ENCODE assay signal across 8 cellular contexts in the genomic region with DNA sequence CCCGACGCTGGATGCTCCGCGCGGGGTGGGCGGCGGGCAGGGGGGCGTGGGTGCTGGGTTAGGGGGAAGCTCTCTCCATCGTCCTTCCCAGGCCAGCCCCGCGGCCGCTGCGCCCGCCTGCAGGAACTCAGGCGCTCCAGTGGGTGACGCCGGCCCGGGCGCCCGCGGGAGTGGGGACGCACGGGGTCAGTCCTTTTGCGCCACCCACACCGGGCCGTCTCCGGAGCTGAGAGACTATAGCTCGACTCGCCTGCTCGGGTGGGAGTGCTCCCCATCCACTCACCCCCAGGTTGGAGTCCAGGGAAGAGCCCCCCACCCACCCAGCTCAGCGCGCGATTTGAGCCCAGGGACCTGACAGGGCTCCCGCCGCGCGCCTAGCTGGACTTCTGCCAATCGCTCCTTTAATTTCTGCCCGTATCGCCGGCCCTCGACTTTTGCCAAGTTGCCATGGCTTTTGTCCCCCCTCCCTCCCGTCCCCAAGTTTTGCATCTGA.
DNase-seq lines count a peak whose midpoint lies in the region; TF ChIP-seq lines count a peak whose summit lies in the region.

No MANE protein-coding gene starts in this region.

- no peaks in the 10 kb centered on the region for H3K9me2 ChIP-seq in MM.1S (replicated peaks; ENCODE audit: insufficient read depth, low read length)

- intact Hi-C loops in activated CD4-positive, alpha-beta T cell treated with anti-CD3 and anti-CD28 coated beads, Interleukin-2, amount 10 ng/mL, durations not matched to agents 24 days and 14 days (cut with micrococcal nuclease) = loop anchor here (5.0 kb wide), 1 partner anchor 271 kb away; a partner anchor contains a TSS
- intact Hi-C loops in vagina (cut with DNase I) = no loop called here

- peaks cover 34% of the 10 kb centered on the region for H3K4me1 Mint-ChIP-seq in activated CD4-positive, alpha-beta T cell treated with anti-CD3 and anti-CD28 coated beads, Interleukin-2, amount 10 ng/mL, durations not matched to agents 24 days and 14 days

- H3K27ac ChIP-seq in effector memory CD4-positive, alpha-beta T cell (ENCODE audit: insufficient read depth, low read length, poor library complexity, severe bottlenecking) = no peak overlapping the region
- H3K27ac ChIP-seq in mucosa of rectum (ENCODE audit: low read depth in 2 of 2, low read length in 2 of 2) = peak overlapping the region; percentile 88 to 95
- peak overlapping the region; percentile 87 for H3K27ac ChIP-seq in vagina
- no peak overlapping the region for H3K27ac ChIP-seq in MM.1S (ENCODE audit: low read length)

- H3K79me2 ChIP-seq in MM.1S (ENCODE audit: low read length) = no peaks in the 10 kb centered on the region

- H3K27ac Mint-ChIP-seq in activated CD4-positive, alpha-beta T cell treated with anti-CD3 and anti-CD28 coated beads, Interleukin-2, amount 10 ng/mL, durations not matched to agents 24 days and 14 days = no peak overlapping the region

- H3K9ac ChIP-seq in mucosa of rectum (ENCODE audit: low read depth in 1 of 2, low read length in 2 of 2) (peak overlapping the region; percentile 88), MM.1S (ENCODE audit: low read length) (no peak overlapping the region)

- H3K9me3 ChIP-seq in effector memory CD4-positive, alpha-beta T cell (ENCODE audit: control insufficient read depth, low read length) = no peaks in the 10 kb centered on the region
- H3K9me3 ChIP-seq in mucosa of rectum (ENCODE audit: control insufficient read depth in 2 of 2, low read length in 2 of 2) (no peaks in the 10 kb centered on the region), vagina (no peaks in the 10 kb centered on the region), MM.1S (replicated peaks; ENCODE audit: insufficient read depth, low read length) (no peaks in the 10 kb centered on the region)

- H3K9me3 Mint-ChIP-seq in activated CD4-positive, alpha-beta T cell treated with anti-CD3 and anti-CD28 coated beads, Interleukin-2, amount 10 ng/mL, durations not matched to agents 24 days and 14 days = no peaks in the 10 kb centered on the region

- no peak for TF ChIP-seq POLR2A in vagina (IDR thresholded peaks at IDR 0.05)

- H3K27me3 Mint-ChIP-seq in activated CD4-positive, alpha-beta T cell treated with anti-CD3 and anti-CD28 coated beads, Interleukin-2, amount 10 ng/mL, durations not matched to agents 24 days and 14 days = peaks cover 72% of the 10 kb centered on the region

- DNase-seq in activated CD4-positive, alpha-beta T cell treated with anti-CD3 and anti-CD28 coated beads, Interleukin-2, amount 10 ng/mL, durations not matched to agents 24 days and 14 days = no peak
- no peak for DNase-seq in activated CD4-positive, alpha-beta T cell treated with anti-CD3 and anti-CD28 coated beads for 4 hours
- DNase-seq in effector memory CD4-positive, alpha-beta T cell = no peak
- DNase-seq in vagina (ENCODE audit: extremely low spot score in 2 of 2) = no peak
- no peak for DNase-seq in MM.1S
- DNase-seq in NCI-H187 (lab: John Stamatoyannopoulos, UW) = no peak
- no peak for DNase-seq in NAMALWA (ENCODE audit: low spot score)

- H4K20me1 ChIP-seq in MM.1S (ENCODE audit: insufficient read depth, low read length) = no peaks in the 10 kb centered on the region

- no peaks in the 10 kb centered on the region for H3K36me3 Mint-ChIP-seq in activated CD4-positive, alpha-beta T cell treated with anti-CD3 and anti-CD28 coated beads, Interleukin-2, amount 10 ng/mL, durations not matched to agents 24 days and 14 days (ENCODE audit: low read depth)

- H2AFZ ChIP-seq in MM.1S (ENCODE audit: low read length) = no peak overlapping the region

- peak overlapping the region; percentile 67 for H3K4me3 Mint-ChIP-seq in activated CD4-positive, alpha-beta T cell treated with anti-CD3 and anti-CD28 coated beads, Interleukin-2, amount 10 ng/mL, durations not matched to agents 24 days and 14 days

- peaks cover 4% of the 10 kb centered on the region for H3K4me1 ChIP-seq in effector memory CD4-positive, alpha-beta T cell (ENCODE audit: control insufficient read depth, insufficient read depth, low read length, poor library complexity, severe bottlenecking)
- peaks cover 59 to 71% of the 10 kb centered on the region in 2 donors for H3K4me1 ChIP-seq in mucosa of rectum (ENCODE audit: control insufficient read depth in 2 of 2, insufficient read depth in 2 of 2, low read length in 2 of 2)
- peaks cover 63% of the 10 kb centered on the region for H3K4me1 ChIP-seq in vagina
- H3K4me1 ChIP-seq in MM.1S (ENCODE audit: low read length) = no peaks in the 10 kb centered on the region

- peaks cover 10% of the 10 kb centered on the region for H3K27me3 ChIP-seq in effector memory CD4-positive, alpha-beta T cell (replicated peaks; ENCODE audit: control insufficient read depth, insufficient read depth, low read length, poor library complexity, severe bottlenecking)
- H3K27me3 ChIP-seq in mucosa of rectum (ENCODE audit: control insufficient read depth in 2 of 2, insufficient read depth in 2 of 2, low read length in 2 of 2) = peaks cover 0 to 13% of the 10 kb centered on the region in 2 donors
- H3K27me3 ChIP-seq in vagina = no peaks in the 10 kb centered on the region
- H3K27me3 ChIP-seq in MM.1S (replicated peaks; ENCODE audit: insufficient read depth, low read length) = no peaks in the 10 kb centered on the region

- no peaks in the 10 kb centered on the region for H3K36me3 ChIP-seq in effector memory CD4-positive, alpha-beta T cell (ENCODE audit: control insufficient read depth, insufficient read depth, low read length)
- H3K36me3 ChIP-seq in mucosa of rectum (ENCODE audit: control insufficient read depth in 2 of 2, insufficient read depth in 2 of 2, low read length in 2 of 2) = no peaks in the 10 kb centered on the region
- H3K36me3 ChIP-seq in vagina = no peaks in the 10 kb centered on the region
- H3K36me3 ChIP-seq in MM.1S (replicated peaks; ENCODE audit: insufficient read depth, low read length) = no peaks in the 10 kb centered on the region

- no peak overlapping the region for H3K4me2 ChIP-seq in MM.1S (ENCODE audit: low read depth, low read length)

- H3K4me3 ChIP-seq in effector memory CD4-positive, alpha-beta T cell (ENCODE audit: insufficient read depth, low read depth, low read length, poor library complexity, severe bottlenecking) = peak overlapping the region; percentile 29
- H3K4me3 ChIP-seq in mucosa of rectum (ENCODE audit: low read length in 2 of 2) (peak overlapping the region; percentile 71 to 81), vagina (peak overlapping the region; percentile 58 to 67), MM.1S (ENCODE audit: low read length) (no peak overlapping the region)

- no peaks in the 10 kb centered on the region for H3F3A ChIP-seq in MM.1S (ENCODE audit: insufficient read depth, low read length)

- TF ChIP-seq CTCF in vagina (IDR thresholded peaks at IDR 0.05) (no peak), MM.1S (IDR thresholded peaks at IDR 0.05; ENCODE audit: low read length) (no peak)

Comparison
In these comparisons a context has a peak if more than half of its experiments do, and no peak if none do; other contexts are left out.
1. H3K27ac ChIP-seq: peak in mucosa of rectum (2 of 2) and vagina (single experiment); none in effector memory CD4-positive, alpha-beta T cell (single experiment) and MM.1S (single experiment).